ENCODE assay signal across 1 cellular context in the genomic region with DNA sequence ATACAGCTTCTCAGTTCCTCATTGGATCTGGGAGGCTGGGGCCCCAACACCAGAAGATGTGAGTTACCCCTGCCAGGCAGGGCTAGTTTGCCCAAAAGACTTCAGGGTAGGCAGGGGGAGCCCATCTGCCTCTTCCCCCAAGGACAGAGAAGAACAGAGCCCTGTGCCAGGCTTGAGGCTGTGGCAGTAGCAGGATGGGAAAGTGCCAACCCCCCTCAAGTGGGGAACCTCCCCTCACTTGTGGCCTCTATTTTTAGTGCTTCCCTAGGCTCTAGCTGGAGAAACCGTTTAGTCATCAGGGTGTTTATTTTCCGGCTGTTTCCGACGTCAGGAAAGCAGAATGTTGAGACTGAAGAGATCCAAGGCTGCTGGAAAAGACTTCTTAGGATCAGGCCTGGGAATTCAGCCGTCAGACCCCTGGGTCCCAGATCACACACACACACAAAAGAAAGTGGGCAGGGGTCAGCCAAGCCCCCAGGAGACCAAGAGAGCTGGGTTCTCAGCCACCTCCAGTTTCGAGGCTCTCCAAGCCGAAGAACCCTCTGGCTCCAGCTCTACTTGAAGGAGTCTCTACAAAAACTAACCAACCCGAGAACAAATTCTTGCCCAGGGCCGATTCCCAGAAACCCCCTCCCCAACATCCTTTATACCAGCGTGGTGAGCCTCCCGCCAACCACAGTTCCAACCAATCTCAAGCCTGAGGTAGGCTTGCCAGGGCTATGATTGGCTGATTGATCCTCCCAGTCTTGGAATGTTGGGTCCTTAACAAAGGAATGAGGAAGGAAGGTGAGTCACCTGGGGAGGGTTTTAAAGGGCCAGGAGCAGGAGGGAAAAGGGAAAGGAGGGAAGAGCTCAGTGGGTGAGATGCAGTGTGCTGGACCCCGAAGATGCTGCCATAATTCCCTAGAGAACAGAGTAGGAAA.
TF ChIP-seq lines count a peak whose summit lies in the region.

No MANE protein-coding gene starts in this region.

TF ChIP-seq in HepG2, 621 proteins besides CTCF, POLR2A, EP300 and RAD21 (continued from another document):
- no peak for TF ChIP-seq ZNF253 (CRISPR knock-in tag; IDR thresholded peaks at IDR 0.05; ENCODE audit: borderline replicate concordance)
- TF ChIP-seq, protein P1, sequence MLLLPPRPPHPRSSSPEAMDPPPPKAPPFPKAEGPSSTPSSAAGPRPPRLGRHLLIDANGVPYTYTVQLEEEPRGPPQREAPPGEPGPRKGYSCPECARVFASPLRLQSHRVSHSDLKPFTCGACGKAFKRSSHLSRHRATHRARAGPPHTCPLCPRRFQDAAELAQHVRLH (CRISPR knock-in tag; IDR thresholded peaks at IDR 0.05; ENCODE audit: borderline replicate concordance, low read depth), result no peak
- no peak for TF ChIP-seq ERF (CRISPR knock-in tag; IDR thresholded peaks at IDR 0.05)
- no peak for TF ChIP-seq PHF21A (CRISPR knock-in tag; IDR thresholded peaks at IDR 0.05)
- TF ChIP-seq, protein P2, sequence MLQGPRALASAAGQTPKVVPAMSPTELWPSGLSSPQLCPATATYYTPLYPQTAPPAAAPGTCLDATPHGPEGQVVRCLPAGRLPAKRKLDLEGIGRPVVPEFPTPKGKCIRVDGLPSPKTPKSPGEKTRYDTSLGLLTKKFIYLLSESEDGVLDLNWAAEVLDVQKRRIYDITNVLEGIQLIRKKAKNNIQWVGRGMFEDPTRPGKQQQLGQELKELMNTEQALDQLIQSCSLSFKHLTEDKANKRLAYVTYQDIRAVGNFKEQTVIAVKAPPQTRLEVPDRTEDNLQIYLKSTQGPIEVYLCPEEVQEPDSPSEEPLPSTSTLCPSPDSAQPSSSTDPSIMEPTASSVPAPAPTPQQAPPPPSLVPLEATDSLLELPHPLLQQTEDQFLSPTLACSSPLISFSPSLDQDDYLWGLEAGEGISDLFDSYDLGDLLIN (CRISPR knock-in tag; IDR thresholded peaks at IDR 0.05; ENCODE audit: borderline replicate concordance), result no peak
- TF ChIP-seq FOSL2 (CRISPR knock-in tag; IDR thresholded peaks at IDR 0.05), result peak; percentile 53; the same call in 1 of the 2 replicates
- no peak for TF ChIP-seq STAT5B (CRISPR knock-in tag; IDR thresholded peaks at IDR 0.05)
- TF ChIP-seq, protein P3, sequence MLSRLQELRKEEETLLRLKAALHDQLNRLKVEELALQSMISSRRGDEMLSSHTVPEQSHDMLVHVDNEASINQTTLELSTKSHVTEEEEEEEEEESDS (CRISPR knock-in tag; IDR thresholded peaks at IDR 0.05; ENCODE audit: borderline replicate concordance), result no peak
- TF ChIP-seq ZSCAN22 (CRISPR knock-in tag; IDR thresholded peaks at IDR 0.05), result no peak
- TF ChIP-seq, protein P4, sequence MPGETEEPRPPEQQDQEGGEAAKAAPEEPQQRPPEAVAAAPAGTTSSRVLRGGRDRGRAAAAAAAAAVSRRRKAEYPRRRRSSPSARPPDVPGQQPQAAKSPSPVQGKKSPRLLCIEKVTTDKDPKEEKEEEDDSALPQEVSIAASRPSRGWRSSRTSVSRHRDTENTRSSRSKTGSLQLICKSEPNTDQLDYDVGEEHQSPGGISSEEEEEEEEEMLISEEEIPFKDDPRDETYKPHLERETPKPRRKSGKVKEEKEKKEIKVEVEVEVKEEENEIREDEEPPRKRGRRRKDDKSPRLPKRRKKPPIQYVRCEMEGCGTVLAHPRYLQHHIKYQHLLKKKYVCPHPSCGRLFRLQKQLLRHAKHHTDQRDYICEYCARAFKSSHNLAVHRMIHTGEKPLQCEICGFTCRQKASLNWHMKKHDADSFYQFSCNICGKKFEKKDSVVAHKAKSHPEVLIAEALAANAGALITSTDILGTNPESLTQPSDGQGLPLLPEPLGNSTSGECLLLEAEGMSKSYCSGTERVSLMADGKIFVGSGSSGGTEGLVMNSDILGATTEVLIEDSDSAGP (CRISPR knock-in tag; IDR thresholded peaks at IDR 0.05; ENCODE audit: borderline replicate concordance), result peak; percentile 24; the same call in 1 of the 2 replicates
- no peak for TF ChIP-seq ZBTB3 (CRISPR knock-in tag; IDR thresholded peaks at IDR 0.05; ENCODE audit: borderline replicate concordance, low read depth)
- no peak for TF ChIP-seq ZNF674 (CRISPR knock-in tag; IDR thresholded peaks at IDR 0.05; ENCODE audit: low read depth)
- no peak for TF ChIP-seq ZFY (CRISPR knock-in tag; IDR thresholded peaks at IDR 0.05)
- TF ChIP-seq NR2C2 (CRISPR knock-in tag; IDR thresholded peaks at IDR 0.05; ENCODE audit: borderline replicate concordance), result no peak
- TF ChIP-seq, protein P5, sequence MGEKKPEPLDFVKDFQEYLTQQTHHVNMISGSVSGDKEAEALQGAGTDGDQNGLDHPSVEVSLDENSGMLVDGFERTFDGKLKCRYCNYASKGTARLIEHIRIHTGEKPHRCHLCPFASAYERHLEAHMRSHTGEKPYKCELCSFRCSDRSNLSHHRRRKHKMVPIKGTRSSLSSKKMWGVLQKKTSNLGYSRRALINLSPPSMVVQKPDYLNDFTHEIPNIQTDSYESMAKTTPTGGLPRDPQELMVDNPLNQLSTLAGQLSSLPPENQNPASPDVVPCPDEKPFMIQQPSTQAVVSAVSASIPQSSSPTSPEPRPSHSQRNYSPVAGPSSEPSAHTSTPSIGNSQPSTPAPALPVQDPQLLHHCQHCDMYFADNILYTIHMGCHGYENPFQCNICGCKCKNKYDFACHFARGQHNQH (CRISPR knock-in tag; IDR thresholded peaks at IDR 0.05), result no peak
- TF ChIP-seq FOXK1 (CRISPR knock-in tag; IDR thresholded peaks at IDR 0.05; ENCODE audit: borderline replicate concordance, low read depth), result no peak
- 0 out of 2 replicates have a peak, but pooled peaks have one; percentile 34 for TF ChIP-seq NFYC (CRISPR knock-in tag; IDR thresholded peaks at IDR 0.05)
- TF ChIP-seq ZFAT (CRISPR knock-in tag; conservative IDR thresholded peaks at IDR 0.05), result no peak
- TF ChIP-seq ZNF557 (CRISPR knock-in tag; IDR thresholded peaks at IDR 0.05), result no peak
- no peak for TF ChIP-seq ZNF510 (CRISPR knock-in tag; IDR thresholded peaks at IDR 0.05; ENCODE audit: low read depth)
- TF ChIP-seq, protein P6, sequence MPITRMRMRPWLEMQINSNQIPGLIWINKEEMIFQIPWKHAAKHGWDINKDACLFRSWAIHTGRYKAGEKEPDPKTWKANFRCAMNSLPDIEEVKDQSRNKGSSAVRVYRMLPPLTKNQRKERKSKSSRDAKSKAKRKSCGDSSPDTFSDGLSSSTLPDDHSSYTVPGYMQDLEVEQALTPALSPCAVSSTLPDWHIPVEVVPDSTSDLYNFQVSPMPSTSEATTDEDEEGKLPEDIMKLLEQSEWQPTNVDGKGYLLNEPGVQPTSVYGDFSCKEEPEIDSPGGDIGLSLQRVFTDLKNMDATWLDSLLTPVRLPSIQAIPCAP (CRISPR knock-in tag; IDR thresholded peaks at IDR 0.05; ENCODE audit: low read depth), result no peak
- peak; percentile 61 for TF ChIP-seq TEAD3 (CRISPR knock-in tag; optimal IDR thresholded peaks at IDR 0.05; ENCODE audit: borderline replicate concordance)
- TF ChIP-seq, protein P7, sequence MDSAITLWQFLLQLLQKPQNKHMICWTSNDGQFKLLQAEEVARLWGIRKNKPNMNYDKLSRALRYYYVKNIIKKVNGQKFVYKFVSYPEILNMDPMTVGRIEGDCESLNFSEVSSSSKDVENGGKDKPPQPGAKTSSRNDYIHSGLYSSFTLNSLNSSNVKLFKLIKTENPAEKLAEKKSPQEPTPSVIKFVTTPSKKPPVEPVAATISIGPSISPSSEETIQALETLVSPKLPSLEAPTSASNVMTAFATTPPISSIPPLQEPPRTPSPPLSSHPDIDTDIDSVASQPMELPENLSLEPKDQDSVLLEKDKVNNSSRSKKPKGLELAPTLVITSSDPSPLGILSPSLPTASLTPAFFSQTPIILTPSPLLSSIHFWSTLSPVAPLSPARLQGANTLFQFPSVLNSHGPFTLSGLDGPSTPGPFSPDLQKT (CRISPR knock-in tag; IDR thresholded peaks at IDR 0.05; ENCODE audit: borderline replicate concordance), result no peak
- TF ChIP-seq SRSF9 (IDR thresholded peaks at IDR 0.05; ENCODE audit: borderline replicate concordance, insufficient read depth, low read depth, low read length, poor library complexity, severe bottlenecking), result no peak
- no peak for TF ChIP-seq JUN (CRISPR knock-in tag; IDR thresholded peaks at IDR 0.05)
- TF ChIP-seq THAP11 (CRISPR knock-in tag; IDR thresholded peaks at IDR 0.05), result no peak
- TF ChIP-seq ZNF20 (CRISPR knock-in tag; IDR thresholded peaks at IDR 0.05), result no peak
- no peak for TF ChIP-seq ELF4 (CRISPR knock-in tag; IDR thresholded peaks at IDR 0.05; ENCODE audit: borderline replicate concordance)
- no peak for TF ChIP-seq PITX1 (CRISPR knock-in tag; IDR thresholded peaks at IDR 0.05)
- no peak for TF ChIP-seq ZNF550 (CRISPR knock-in tag; IDR thresholded peaks at IDR 0.05; ENCODE audit: borderline replicate concordance)
- TF ChIP-seq CCDC6 (CRISPR knock-in tag; IDR thresholded peaks at IDR 0.05), result no peak
- TF ChIP-seq, protein P8, sequence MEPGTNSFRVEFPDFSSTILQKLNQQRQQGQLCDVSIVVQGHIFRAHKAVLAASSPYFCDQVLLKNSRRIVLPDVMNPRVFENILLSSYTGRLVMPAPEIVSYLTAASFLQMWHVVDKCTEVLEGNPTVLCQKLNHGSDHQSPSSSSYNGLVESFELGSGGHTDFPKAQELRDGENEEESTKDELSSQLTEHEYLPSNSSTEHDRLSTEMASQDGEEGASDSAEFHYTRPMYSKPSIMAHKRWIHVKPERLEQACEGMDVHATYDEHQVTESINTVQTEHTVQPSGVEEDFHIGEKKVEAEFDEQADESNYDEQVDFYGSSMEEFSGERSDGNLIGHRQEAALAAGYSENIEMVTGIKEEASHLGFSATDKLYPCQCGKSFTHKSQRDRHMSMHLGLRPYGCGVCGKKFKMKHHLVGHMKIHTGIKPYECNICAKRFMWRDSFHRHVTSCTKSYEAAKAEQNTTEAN (CRISPR knock-in tag; conservative IDR thresholded peaks at IDR 0.05), result no peak
- TF ChIP-seq RXRB (CRISPR knock-in tag; IDR thresholded peaks at IDR 0.05; ENCODE audit: borderline replicate concordance), result no peak
- TF ChIP-seq, protein P9, sequence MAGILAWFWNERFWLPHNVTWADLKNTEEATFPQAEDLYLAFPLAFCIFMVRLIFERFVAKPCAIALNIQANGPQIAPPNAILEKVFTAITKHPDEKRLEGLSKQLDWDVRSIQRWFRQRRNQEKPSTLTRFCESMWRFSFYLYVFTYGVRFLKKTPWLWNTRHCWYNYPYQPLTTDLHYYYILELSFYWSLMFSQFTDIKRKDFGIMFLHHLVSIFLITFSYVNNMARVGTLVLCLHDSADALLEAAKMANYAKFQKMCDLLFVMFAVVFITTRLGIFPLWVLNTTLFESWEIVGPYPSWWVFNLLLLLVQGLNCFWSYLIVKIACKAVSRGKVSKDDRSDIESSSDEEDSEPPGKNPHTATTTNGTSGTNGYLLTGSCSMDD (CRISPR knock-in tag; IDR thresholded peaks at IDR 0.05), result no peak
